Comparison of ENCODE assay signal across 14 cellular contexts in the genomic region with DNA sequence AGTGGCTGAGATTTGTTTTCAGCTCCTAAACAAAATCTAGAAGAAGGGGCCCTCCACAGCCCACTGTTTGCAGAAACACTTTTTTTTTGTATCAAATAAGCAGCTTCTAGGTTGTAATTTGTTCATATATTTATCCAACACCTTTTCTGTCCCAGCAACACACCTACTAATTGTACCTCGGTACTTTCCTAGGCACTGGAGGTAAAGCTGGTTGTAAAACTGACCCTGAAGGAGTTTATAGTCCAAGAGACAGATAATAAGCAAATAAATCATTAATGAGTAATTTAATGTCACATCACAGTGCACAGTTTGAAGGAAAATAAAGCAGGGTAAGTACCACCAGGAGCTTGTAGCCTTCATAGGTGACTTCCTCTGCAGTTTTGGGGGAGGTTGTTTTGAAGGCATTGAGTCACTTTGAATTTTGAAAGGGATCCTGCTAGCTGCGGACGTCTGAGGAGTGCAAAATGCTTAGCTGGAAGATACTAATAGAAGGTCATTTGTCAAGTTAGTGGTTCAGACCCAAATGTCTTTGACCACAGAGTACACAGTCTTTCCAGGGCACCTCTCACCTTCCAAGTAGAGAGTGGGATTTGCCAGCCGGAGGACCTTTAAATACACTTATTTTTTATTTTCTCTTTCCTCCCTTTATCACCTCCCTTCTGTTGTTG. TPM values are rescaled to one million over a fixed set of nuclear protein-coding genes. Genes with fewer than 3 reads are reported as not detected.
DNase-seq lines count a peak whose midpoint lies in the region; ATAC-seq and TF ChIP-seq lines count a peak whose summit lies in the region.
"Had no signal": no experiment of that assay in that cellular context is flagged by ENCODE, and none has a peak within 500 bp of the region (broad histone marks: within the 10 kb centered on the region; RNA-seq: fewer than 3 reads in every experiment).

No MANE protein-coding gene starts in this region.

- peaks cover 7% of the 10 kb centered on the region for H3K4me1 Mint-ChIP-seq in MCF 10A (ENCODE audit: insufficient read depth, unreplicated experiment)

- H3K79me2 ChIP-seq in fibroblast of lung (ENCODE audit: control insufficient read depth, insufficient read depth, low read length) (peaks cover 97% of the 10 kb centered on the region), trophoblast cell (ENCODE audit: control insufficient read depth, insufficient read depth, low read length, poor library complexity) (peaks cover 1% of the 10 kb centered on the region), PC-3 (ENCODE audit: low read length) (peaks cover 37% of the 10 kb centered on the region)

- no peak overlapping the region for H2BK12ac ChIP-seq in trophoblast cell (ENCODE audit: low read length)

- no peak overlapping the region for H4K12ac ChIP-seq in trophoblast cell (ENCODE audit: low read depth, low read length)

- H3K36me3 Mint-ChIP-seq in MCF 10A (ENCODE audit: insufficient read depth, unreplicated experiment), result no peaks in the 10 kb centered on the region
- H3K36me3 Mint-ChIP-seq: CD4-positive, alpha-beta memory T cell had no signal

- H2BK120ac ChIP-seq in trophoblast cell (ENCODE audit: insufficient read depth, low read length, poor library complexity), result no peak overlapping the region

- no CpG with 5 or more reads among the region's 4 CpGs for WGBS in trophoblast cell (ENCODE audit: extremely low coverage, insufficient coverage, insufficient read length)

- H3K9me3 ChIP-seq in breast epithelium, result no peaks in the 10 kb centered on the region
- H3K9me3 ChIP-seq in fibroblast of lung (ENCODE audit: control insufficient read depth, insufficient read depth, low read depth, low read length), result no peaks in the 10 kb centered on the region
- H3K9me3 ChIP-seq in trophoblast cell (ENCODE audit: insufficient read depth, low read depth, low read length), result no peaks in the 10 kb centered on the region
- no peaks in the 10 kb centered on the region for H3K9me3 ChIP-seq in uterus
- H3K9me3 ChIP-seq in PC-3 (ENCODE audit: low read length), result no peaks in the 10 kb centered on the region

- H3K27me3 ChIP-seq in breast epithelium (no peaks in the 10 kb centered on the region), fibroblast of lung (ENCODE audit: control insufficient read depth, insufficient read depth, low read length) (no peaks in the 10 kb centered on the region), trophoblast cell (ENCODE audit: insufficient read depth, low read length) (no peaks in the 10 kb centered on the region), uterus (no peaks in the 10 kb centered on the region), PC-3 (ENCODE audit: low read length) (no peaks in the 10 kb centered on the region)

- H3K79me1 ChIP-seq in trophoblast cell (ENCODE audit: low read length), result peaks cover 6% of the 10 kb centered on the region

- H3K4me3 ChIP-seq in breast epithelium (peak overlapping the region in 2 of 3 donors; percentile 73 to 81), fibroblast of lung (replicated peaks in 1 of 4; ENCODE audit: control extremely low read depth in 1 of 4, insufficient read depth in 1 of 4, low read depth in 3 of 4, low read length in 4 of 4) (peak overlapping the region in 3 of 4 experiments; percentile 30 to 93 (median 89)), trophoblast cell (ENCODE audit: low read depth, low read length) (no peak overlapping the region), uterus (peak overlapping the region; percentile 17 to 84), PC-3 (ENCODE audit: low read length) (no peak overlapping the region)

- H3K27ac ChIP-seq in breast epithelium, result peak overlapping the region; percentile 56 to 59
- peak overlapping the region; percentile 95 for H3K27ac ChIP-seq in fibroblast of lung (ENCODE audit: insufficient read depth, low read length)
- H3K27ac ChIP-seq in trophoblast cell (ENCODE audit: low read depth, low read length), result no peak overlapping the region
- H3K27ac ChIP-seq in uterus, result peak overlapping the region; percentile 95 to 98
- no peak overlapping the region for H3K27ac ChIP-seq in PC-3 (ENCODE audit: low read length)

- no TSS peak for BruUV-seq in MCF 10A (replicated peaks; lab: Mats Ljungman, UMichigan)
- no TSS peak for BruUV-seq in PC-3 (replicated peaks; lab: Mats Ljungman, UMichigan)

- H2AFZ ChIP-seq in fibroblast of lung (ENCODE audit: low read length), result no peak overlapping the region
- peak overlapping the region; percentile 45 for H2AFZ ChIP-seq in trophoblast cell (ENCODE audit: insufficient read depth, low read length, poor library complexity)
- no peak overlapping the region for H2AFZ ChIP-seq in PC-3 (ENCODE audit: low read length)

- no peaks in the 10 kb centered on the region for H3F3A ChIP-seq in PC-3 (ENCODE audit: low read length, unreplicated experiment)

- H2BK5ac ChIP-seq in trophoblast cell (ENCODE audit: low read depth, low read length, poor library complexity), result no peak overlapping the region

- H3K4me2 ChIP-seq in fibroblast of lung (ENCODE audit: extremely low read depth, insufficient read depth, low read length) (peak overlapping the region; percentile 76), trophoblast cell (ENCODE audit: low read length) (no peak overlapping the region), PC-3 (ENCODE audit: low read length) (no peak overlapping the region)

- H3K4me3 Mint-ChIP-seq in MCF 10A (ENCODE audit: unreplicated experiment), result no peak overlapping the region
- H3K4me3 Mint-ChIP-seq: CD4-positive, alpha-beta memory T cell had no signal

- no peak overlapping the region for H3K14ac ChIP-seq in trophoblast cell (ENCODE audit: low read length)

- no peak overlapping the region for H2AK5ac ChIP-seq in trophoblast cell (ENCODE audit: low read length)

- TF ChIP-seq POLR2A in breast epithelium (IDR thresholded peaks at IDR 0.05) (no peak), uterus (IDR thresholded peaks at IDR 0.05) (no peak)

- H3K36me3 ChIP-seq in breast epithelium (no peaks in the 10 kb centered on the region), fibroblast of lung (ENCODE audit: control insufficient read depth, insufficient read depth, low read length) (peaks cover 3% of the 10 kb centered on the region), trophoblast cell (ENCODE audit: control insufficient read depth in 1 of 2, insufficient read depth in 2 of 2, low read length in 2 of 2) (peaks cover 0 to 2% of the 10 kb centered on the region in 2 experiments), uterus (no peaks in the 10 kb centered on the region), PC-3 (ENCODE audit: low read depth, low read length) (no peaks in the 10 kb centered on the region)

- H3K27me3 Mint-ChIP-seq in MCF 10A (ENCODE audit: insufficient read depth, unreplicated experiment), result no peaks in the 10 kb centered on the region
- H3K27me3 Mint-ChIP-seq: CD4-positive, alpha-beta memory T cell had no signal

- H4K8ac ChIP-seq in trophoblast cell (ENCODE audit: low read depth, low read length), result no peak overlapping the region

- TF ChIP-seq CTCF in breast epithelium (IDR thresholded peaks at IDR 0.05), result no peak
- TF ChIP-seq CTCF in MCF 10A (IDR thresholded peaks at IDR 0.05; ENCODE audit: unreplicated experiment), result no peak
- TF ChIP-seq CTCF in fibroblast of lung (conservative IDR thresholded peaks at IDR 0.05 in 1 of 2, IDR thresholded peaks at IDR 0.05 in 1 of 2; ENCODE audit: low read depth in 1 of 2, low read length in 2 of 2), result no peak
- no peak for TF ChIP-seq CTCF in uterus (IDR thresholded peaks at IDR 0.05)
- no peak for TF ChIP-seq CTCF in PC-3 (conservative IDR thresholded peaks at IDR 0.05; ENCODE audit: low read depth, low read length)

- POLR2A ChIA-PET in MCF 10A (lab: Yijun Ruan, JAX), result interaction anchor here (0.6 to 1.0 kb wide), 2 partner anchors 11 to 41 kb away, joined by 3 read pairs; no protein-coding TSS in a partner anchor
- POLR2A ChIA-PET in PC-3 (lab: Charles Lee; ENCODE audit: unreplicated experiment), result no interaction called here

- DNase-seq in breast epithelium (ENCODE audit: low spot score in 2 of 2), result no peak
- DNase-seq in MCF 10A (ENCODE audit: unreplicated experiment), result no peak
- DNase-seq in fibroblast of lung (ENCODE audit: low read depth in 2 of 2), result peak in 1 of 2 donors; percentile 69
- DNase-seq in trophoblast cell, result no peak
- no peak for DNase-seq in uterus
- DNase-seq in PC-3, result no peak
- DNase-seq: activated naive CD4-positive, alpha-beta T cell treated with Interleukin-2 at 50 U/mL for 16 hours; caudate nucleus; CD4-positive, alpha-beta memory T cell; NCI-H2081 treated with DMSO at 0.1 percent for 48 hours; SHP77 treated with DMSO at 0.1 percent for 48 hours; stimulated activated naive CD8-positive, alpha-beta T cell treated with anti-CD3 and anti-CD28 coated beads, Interleukin-15, Interleukin-2, amounts not matched to agents 100 U/mL and 50 U/mL, for 24 hours had no signal

- ATAC-seq in HG03280 (IDR thresholded peaks at IDR 0.05; ENCODE audit: unreplicated experiment) (no peak), HG03571 (IDR thresholded peaks at IDR 0.05; ENCODE audit: unreplicated experiment) (no peak), PC-3 (no peak)
- ATAC-seq: stimulated activated naive CD8-positive, alpha-beta T cell treated with anti-CD3 and anti-CD28 coated beads, Interleukin-15, Interleukin-2, amounts not matched to agents 100 U/mL and 50 U/mL, for 24 hours had no signal

- intact Hi-C loops in breast epithelium (cut with DNase I; ENCODE audit: low total_unique reads) (no loop called here), MCF 10A (cut with micrococcal nuclease) (no loop called here), uterus (cut with DNase I; ENCODE audit: low total_unique reads) (no loop called here), PC-3 (cut with micrococcal nuclease) (no loop called here)

- H4K91ac ChIP-seq in trophoblast cell (ENCODE audit: low read depth, low read length), result no peak overlapping the region

- no peak overlapping the region for H3K18ac ChIP-seq in trophoblast cell (ENCODE audit: low read length)

- H3K9me3 Mint-ChIP-seq in MCF 10A (ENCODE audit: unreplicated experiment), result no peaks in the 10 kb centered on the region
- H3K9me3 Mint-ChIP-seq: CD4-positive, alpha-beta memory T cell had no signal

- no peaks in the 10 kb centered on the region for H4K20me1 ChIP-seq in fibroblast of lung (ENCODE audit: control insufficient read depth, extremely low read depth, insufficient read depth, low read length)
- H4K20me1 ChIP-seq in PC-3 (ENCODE audit: low read length), result no peaks in the 10 kb centered on the region; the same call in 1 of the 2 replicates

- H3K23ac ChIP-seq in trophoblast cell (ENCODE audit: low read length), result no peak overlapping the region

- H3K9ac ChIP-seq in fibroblast of lung (ENCODE audit: insufficient read depth, low read length), result no peak overlapping the region
- H3K9ac ChIP-seq in trophoblast cell (ENCODE audit: low read length), result no peak overlapping the region
- no peak overlapping the region for H3K9ac ChIP-seq in PC-3 (ENCODE audit: low read length)

- H3K4me1 ChIP-seq in breast epithelium (peaks cover 0 to 3% of the 10 kb centered on the region in 2 donors), fibroblast of lung (ENCODE audit: control insufficient read depth, extremely low read depth, insufficient read depth, low read length) (peaks cover 28% of the 10 kb centered on the region), trophoblast cell (ENCODE audit: control insufficient read depth in 1 of 2, insufficient read depth in 2 of 2, low read length in 2 of 2) (peaks cover 3 to 12% of the 10 kb centered on the region in 2 experiments), uterus (peaks cover 8 to 18% of the 10 kb centered on the region in 2 donors), PC-3 (ENCODE audit: insufficient read depth, low read length) (peaks cover 22% of the 10 kb centered on the region)

- CTCF ChIA-PET in MCF 10A (lab: Yijun Ruan, JAX), result interaction anchor here (0.7 to 1.2 kb wide), 5 partner anchors 10 to 154 kb away, joined by 3 to 4 read pairs (median 3); no protein-coding TSS in a partner anchor
- CTCF ChIA-PET in PC-3 (lab: Charles Lee), result no interaction called here

- no peak overlapping the region for H3K27ac Mint-ChIP-seq in MCF 10A (ENCODE audit: low read depth, unreplicated experiment)

- H3K9me2 ChIP-seq in PC-3 (replicated peaks; ENCODE audit: low read length), result no peaks in the 10 kb centered on the region

- no peak overlapping the region for H3K4ac ChIP-seq in trophoblast cell (ENCODE audit: low read depth, low read length)

RNA-seq across cellular contexts. Expression of gene CMSS1, which starts 53.7 kb away (rescaled TPM):
- total RNA-seq in breast epithelium (10 to 100 TPM; 15.5 to 35.4 (median 16.1) TPM), MCF 10A (2022) (79.7 and 117 TPM in 2 replicates), fibroblast of lung (6.7 and 6.9 TPM in 2 replicates), uterus (10 to 100 TPM in 3 of 4 donors, 1 to 10 TPM in 1; 1.8 to 41.2 (median 17.0) TPM), PC-3 (2014; rRNA removed) (51.7 and 63.1 TPM in 2 replicates)
- polyA plus RNA-seq in fibroblast of lung, result 13.2 and 28.3 TPM in 2 replicates
- 20.2 and 37.9 TPM in 2 replicates for polyA plus RNA-seq in fibroblast of lung (2012)
- 1.3 and 5.8 TPM in 2 replicates for polyA minus RNA-seq in fibroblast of lung (ENCODE audit: low replicate concordance)
- polyA plus RNA-seq in trophoblast cell (2013), result 35.8 and 36.3 TPM in 2 replicates

Comparison
In these comparisons a context has a peak if more than half of its experiments do, and no peak if none do; other contexts are left out.
1. H3K27ac ChIP-seq: peak in breast epithelium (2 of 2), fibroblast of lung (single experiment) and uterus (2 of 2); none in trophoblast cell (single experiment) and PC-3 (single experiment).
2. H3K4me3 ChIP-seq: peak in breast epithelium (2 of 3), fibroblast of lung (3 of 4) and uterus (2 of 2); none in trophoblast cell (single experiment) and PC-3 (single experiment).